In the genomic region with DNA sequence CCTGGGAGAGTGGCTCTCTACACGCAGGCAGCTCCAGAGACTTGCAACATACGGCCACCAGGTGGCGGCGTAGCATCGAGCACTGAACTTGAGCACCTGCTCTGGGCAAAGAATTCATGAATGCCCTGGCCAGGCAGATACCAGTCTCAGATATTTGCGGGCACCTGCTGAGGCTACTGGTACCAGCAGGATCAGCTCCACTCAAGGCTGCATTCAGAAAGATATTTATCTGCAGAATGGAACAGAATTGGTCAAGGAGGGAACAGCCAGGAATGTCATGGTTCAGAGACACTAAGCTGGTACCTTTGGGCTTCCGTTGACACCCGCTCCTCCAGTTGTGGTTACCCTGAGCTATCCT, we compare ENCODE assay signal across 8 cellular contexts. TPM values are rescaled to one million over a fixed set of nuclear protein-coding genes. Genes with fewer than 3 reads are reported as not detected.
A peak's percentile ranks its signal among the peaks of the same experiment; 100 is the strongest.
DNase-seq lines count a peak whose midpoint lies in the region; ATAC-seq and TF ChIP-seq lines count a peak whose summit lies in the region.

No MANE protein-coding gene starts in this region.

- ATAC-seq in HG03439 (IDR thresholded peaks at IDR 0.05; ENCODE audit: unreplicated experiment) (peak; percentile 83), lower lobe of right lung (peak; percentile 90 to 93)

- H3K27me3 ChIP-seq in lower lobe of right lung (ENCODE audit: low read depth): peaks cover 27% of the 10 kb centered on the region

- H3K27ac ChIP-seq in lower lobe of right lung: no peak overlapping the region

- DNase-seq in SIG-M5 treated with dmso at 0.1 percent for 504 hours (lab: John Stamatoyannopoulos, UW; ENCODE audit: unreplicated experiment) (peak; percentile 65), SIG-M5 (lab: John Stamatoyannopoulos, UW) (no peak), NCI-H69 (lab: John Stamatoyannopoulos, UW) (peak; percentile 90), dermis blood vessel endothelial cell (peak; percentile 92), lower lobe of right lung (peak; percentile 88)
- DNase-seq in activated CD4-positive, alpha-beta T cell treated with anti-CD3 and anti-CD28 coated beads, Interleukin-2, amount 50 U/mL, for 4 hours: peak; percentile 78 to 79
- peak; percentile 53 for DNase-seq in stimulated activated CD8-positive, alpha-beta memory T cell treated with anti-CD3 and anti-CD28 coated beads, Interleukin-12 subunit alpha, Interleukin-12 subunit beta, amount 100 ng/mL, for 24 hours (ENCODE audit: extremely low read depth)

- intact Hi-C loops in lower lobe of right lung (cut with DNase I): loop anchor here (5.0 kb wide), 1 partner anchor 66 kb away; no protein-coding TSS in a partner anchor

- no peaks in the 10 kb centered on the region for H3K4me1 ChIP-seq in lower lobe of right lung

- TF ChIP-seq CTCF in lower lobe of right lung (IDR thresholded peaks at IDR 0.05): peak; percentile 97

- H3K9me3 ChIP-seq in lower lobe of right lung: no peaks in the 10 kb centered on the region

- H3K36me3 ChIP-seq in lower lobe of right lung: no peaks in the 10 kb centered on the region

- H3K4me3 ChIP-seq in lower lobe of right lung: no peak overlapping the region

RNA-seq across cellular contexts. Expression of a gene that starts 10.8 kb away (rescaled TPM):
- total RNA-seq in dermis blood vessel endothelial cell: 14.0 and 31.2 TPM in 2 replicates
- 12.6 TPM for total RNA-seq in lower lobe of right lung

RNA-seq across cellular contexts. Expression of a gene that starts 24.6 kb away (rescaled TPM):
- total RNA-seq in dermis blood vessel endothelial cell: 0.05 TPM in 1 of 2 replicates, not detected in the other
- 0.86 TPM for total RNA-seq in lower lobe of right lung

RNA-seq across cellular contexts. Expression of a gene that starts 36.2 kb away (rescaled TPM):
- total RNA-seq in dermis blood vessel endothelial cell (not detected in 2 replicates), lower lobe of right lung (not detected)

RNA-seq across cellular contexts. Expression of a gene that starts 46.0 kb away (rescaled TPM):
- not detected in 2 replicates for total RNA-seq in dermis blood vessel endothelial cell
- total RNA-seq in lower lobe of right lung: not detected
